8 cellular contexts compared by ENCODE assay signal in genomic region chr12:98503593-98504367, GRCh38. TPM values are rescaled to one million over a fixed set of nuclear protein-coding genes. Genes with fewer than 3 reads are reported as not detected.
A peak's percentile ranks its signal among the peaks of the same experiment; 100 is the strongest.
DNase-seq lines count a peak whose midpoint lies in the region; TF ChIP-seq lines count a peak whose summit lies in the region.

No MANE protein-coding gene starts in this region.

- H3K27me3 ChIP-seq in SJSA1 (replicated peaks) (no peaks in the 10 kb centered on the region), suprapubic skin (no peaks in the 10 kb centered on the region)

- H3K9me3 Mint-ChIP-seq in activated naive CD4-positive, alpha-beta T cell treated with anti-CD3 and anti-CD28 coated beads for 36 hours = peaks cover 2% of the 10 kb centered on the region

- peaks cover 8% of the 10 kb centered on the region for H3K36me3 Mint-ChIP-seq in activated naive CD4-positive, alpha-beta T cell treated with anti-CD3 and anti-CD28 coated beads for 36 hours (ENCODE audit: low read depth)

- TF ChIP-seq POLR2A in suprapubic skin (IDR thresholded peaks at IDR 0.05) = no peak

- intact Hi-C loops in activated naive CD4-positive, alpha-beta T cell treated with anti-CD3 and anti-CD28 coated beads for 36 hours (cut with micrococcal nuclease) = loop anchor here (1.0 to 10.0 kb wide), 9 partner anchors 12 to 1929 kb away; partner anchors contain the start of genes ACTR6, APAF1, BLTP3B and DEPDC4

- peak overlapping the region; percentile 100 for H3K27ac Mint-ChIP-seq in activated naive CD4-positive, alpha-beta T cell treated with anti-CD3 and anti-CD28 coated beads for 36 hours

- POLR2A ChIA-PET in HEK293T (lab: Yijun Ruan, JAX) = interaction anchor here (0.8 to 1.0 kb wide), 3 partner anchors 10 to 12 kb away, joined by 4 read pairs; partner anchors contain the start of gene TMPO

- peaks cover 8% of the 10 kb centered on the region for H3K27me3 Mint-ChIP-seq in activated naive CD4-positive, alpha-beta T cell treated with anti-CD3 and anti-CD28 coated beads for 36 hours (ENCODE audit: low read depth)

- H3K36me3 ChIP-seq in SJSA1 (no peaks in the 10 kb centered on the region), suprapubic skin (no peaks in the 10 kb centered on the region)

- H3K4me3 Mint-ChIP-seq in activated naive CD4-positive, alpha-beta T cell treated with anti-CD3 and anti-CD28 coated beads for 36 hours = peak overlapping the region; percentile 97

- H3K27ac ChIP-seq in SJSA1 (peak overlapping the region; percentile 90), suprapubic skin (peak overlapping the region; percentile 91)

- WGBS in suprapubic skin = under 1% methylated on average over 43 of the region's 43 CpGs

- peaks cover 16% of the 10 kb centered on the region for H3K4me1 Mint-ChIP-seq in activated naive CD4-positive, alpha-beta T cell treated with anti-CD3 and anti-CD28 coated beads for 36 hours (ENCODE audit: low read depth)

- H3K9me3 ChIP-seq in SJSA1 (replicated peaks) (no peaks in the 10 kb centered on the region), suprapubic skin (no peaks in the 10 kb centered on the region)

- TF ChIP-seq CTCF in suprapubic skin (IDR thresholded peaks at IDR 0.05) = no peak

- no peak for TF ChIP-seq EP300 in suprapubic skin (IDR thresholded peaks at IDR 0.05)

- peak; percentile 82 for DNase-seq in GF-D8 (lab: John Stamatoyannopoulos, UW)
- DNase-seq in HEK293T (ENCODE audit: extremely low spot score) = peak; percentile 78
- DNase-seq in MV-4-11 (lab: John Stamatoyannopoulos, UW) = peak; percentile 91
- DNase-seq in SJSA1 (ENCODE audit: low read depth in 1 of 2, low spot score in 2 of 2) = peak; percentile 94 to 99
- peak; percentile 97 for DNase-seq in activated naive CD4-positive, alpha-beta T cell treated with anti-CD3 and anti-CD28 coated beads for 36 hours
- peak; percentile 88 for DNase-seq in germinal center (ENCODE audit: low spot score)
- DNase-seq in nucleus accumbens (lab: John Stamatoyannopoulos, UW) = peak in 55 of 56 donors; percentile 17 to 95 (median 90)
- peak; percentile 96 for DNase-seq in suprapubic skin (ENCODE audit: low spot score in 2 of 2)

- H3K4me3 ChIP-seq in SJSA1 = peak overlapping the region; percentile 54
- peak overlapping the region; percentile 74 for H3K4me3 ChIP-seq in suprapubic skin

- no peaks in the 10 kb centered on the region; the same call in 1 of the 2 replicates for H3K4me1 ChIP-seq in SJSA1 (replicated peaks)
- peaks cover 18% of the 10 kb centered on the region for H3K4me1 ChIP-seq in suprapubic skin

- CTCF ChIA-PET in HEK293T (lab: Yijun Ruan, JAX) = interaction anchor here (1.1 kb wide), 1 partner anchor 13 kb away, joined by 3 read pairs; no protein-coding TSS in a partner anchor
- CTCF ChIA-PET in activated naive CD4-positive, alpha-beta T cell treated with anti-CD3 and anti-CD28 coated beads for 36 hours (lab: Charles Lee) = interaction anchor here (0.6 kb wide), 1 partner anchor 12 kb away, joined by 3 read pairs; the partner anchor contains the start of gene TMPO

TF ChIP-seq in HEK293T, 16 proteins besides CTCF, POLR2A, EP300 and RAD21:
- TF ChIP-seq NFRKB (IDR thresholded peaks at IDR 0.05) = peak; percentile 52; the same call in 1 of the 2 replicates
- TF ChIP-seq LEF1 (IDR thresholded peaks at IDR 0.05; ENCODE audit: borderline replicate concordance) = peak; percentile 97
- TF ChIP-seq L3MBTL2 (conservative IDR thresholded peaks at IDR 0.05) = no peak
- 0 out of 2 replicates have a peak, but pooled peaks have one; percentile 9 for TF ChIP-seq ARNT (IDR thresholded peaks at IDR 0.05)
- peak; percentile 95 for TF ChIP-seq ZNF384 (IDR thresholded peaks at IDR 0.05)
- no peak for TF ChIP-seq BHLHE40 (IDR thresholded peaks at IDR 0.05; ENCODE audit: borderline replicate concordance)
- no peak for TF ChIP-seq TARDBP (IDR thresholded peaks at IDR 0.05)

RNA-seq across cellular contexts. Expression of gene TMPO, which starts 11.6 kb away (rescaled TPM):
- total RNA-seq in SJSA1 (2014; rRNA removed; shearing (Covaris generic)) = 271 and 276 TPM in 2 replicates
- 100 to 1,000 TPM; 326 to 330 TPM for total RNA-seq in activated naive CD4-positive, alpha-beta T cell treated with anti-CD3 and anti-CD28 coated beads for 36 hours
- 10 to 100 TPM; 45.7 to 66.5 (median 51.0) TPM for total RNA-seq in suprapubic skin

Comparison
In these comparisons a context has a peak if more than half of its experiments do, and no peak if none do; other contexts are left out.
1. Peak in every context shown above with its lines: DNase-seq, H3K4me3 ChIP-seq and H3K27ac ChIP-seq.